21 cellular contexts compared by ENCODE assay signal in the genomic region with DNA sequence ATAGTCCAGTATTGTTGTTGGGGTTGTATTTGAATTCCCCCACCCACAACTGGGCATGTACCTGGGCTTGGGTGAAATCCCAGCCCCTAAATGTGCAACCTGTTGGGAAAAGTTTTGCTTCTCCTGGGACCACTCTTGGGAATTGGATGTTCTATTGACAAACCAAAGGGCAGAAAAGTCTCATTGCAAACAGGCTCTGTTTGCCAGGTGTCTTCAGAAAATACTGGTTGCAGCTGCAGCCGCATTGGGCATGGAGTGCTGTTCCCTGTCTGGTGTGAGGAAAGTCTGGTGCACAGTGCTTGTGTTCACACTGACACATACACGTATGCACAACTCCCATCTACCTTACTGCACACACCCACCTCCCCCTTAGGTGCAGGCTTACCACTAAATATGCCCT. TPM values are rescaled to one million over a fixed set of nuclear protein-coding genes. Genes with fewer than 3 reads are reported as not detected.
"Had no signal": no experiment of that assay in that cellular context is flagged by ENCODE, and none has a peak within 500 bp of the region (broad histone marks: within the 10 kb centered on the region; RNA-seq: fewer than 3 reads in every experiment).

No MANE protein-coding gene starts in this region.

- FAIRE-seq: endothelial cell of umbilical vein, TTC549 had no signal

- H3K4me1 ChIP-seq: transverse colon had no signal

- H3K9me3 Mint-ChIP-seq: activated CD4-positive, alpha-beta T cell treated with anti-CD3 and anti-CD28 coated beads, Interleukin-2, amount 10 ng/mL, durations not matched to agents 7 days and 5 days; activated naive CD8-positive, alpha-beta T cell treated with anti-CD3 and anti-CD28 coated beads for 36 hours; brain; neural crest cell had no signal

- H3K4me1 Mint-ChIP-seq: activated naive CD8-positive, alpha-beta T cell treated with anti-CD3 and anti-CD28 coated beads for 36 hours; T-helper 17 cell had no signal

- H3K27me3 ChIP-seq: ovary, transverse colon had no signal

- ATAC-seq: T-helper 17 cell had no signal

- H3K4me3 Mint-ChIP-seq: activated CD4-positive, alpha-beta T cell treated with anti-CD3 and anti-CD28 coated beads, Interleukin-2, amount 10 ng/mL, durations not matched to agents 7 days and 5 days; activated naive CD8-positive, alpha-beta T cell treated with anti-CD3 and anti-CD28 coated beads for 36 hours; neural crest cell; T-helper 17 cell had no signal

- H3K27me3 Mint-ChIP-seq: activated CD4-positive, alpha-beta T cell treated with anti-CD3 and anti-CD28 coated beads, Interleukin-2, amount 10 ng/mL, durations not matched to agents 7 days and 5 days had no signal

- H3K36me3 ChIP-seq: esophagus squamous epithelium, ovary, transverse colon had no signal

- H3K36me3 Mint-ChIP-seq: activated naive CD8-positive, alpha-beta T cell treated with anti-CD3 and anti-CD28 coated beads for 36 hours; brain had no signal

- H3K27ac Mint-ChIP-seq: activated CD4-positive, alpha-beta T cell treated with anti-CD3 and anti-CD28 coated beads, Interleukin-2, amount 10 ng/mL, durations not matched to agents 7 days and 5 days; activated naive CD8-positive, alpha-beta T cell treated with anti-CD3 and anti-CD28 coated beads for 36 hours; T-helper 17 cell had no signal

- H3K9me3 ChIP-seq: esophagus squamous epithelium, ovary, transverse colon had no signal

- DNase-seq: activated CD4-positive, alpha-beta T cell treated with anti-CD3 and anti-CD28 coated beads, Interleukin-2, amount 10 ng/mL, durations not matched to agents 7 days and 5 days; activated CD4-positive, CD25-positive, alpha-beta regulatory T cell; activated CD8-positive, alpha-beta memory T cell treated with anti-CD3 and anti-CD28 coated beads for 24 hours; activated naive CD8-positive, alpha-beta T cell treated with anti-CD3 and anti-CD28 coated beads for 36 hours; amygdala; cortex of kidney; effector CD4-positive, alpha-beta T cell; esophagus squamous epithelium; hippocampal formation; kidney glomerular epithelial cell; midbrain; ovary; stimulated activated CD4-positive, alpha-beta T cell treated with anti-CD3 and anti-CD28 coated beads, Interleukin-4, amount 100 ng/mL, for 1 hour; stimulated activated naive CD4-positive, alpha-beta T cell treated with Interleukin-2 at 50 U/mL for 16 hours; substantia nigra; T-helper 17 cell; transverse colon had no signal

- H3K4me3 ChIP-seq: esophagus squamous epithelium, ovary, transverse colon had no signal

- H3K27ac ChIP-seq: esophagus squamous epithelium, ovary, transverse colon had no signal

RNA-seq across cellular contexts. Expression of a gene that starts 12.1 kb away (rescaled TPM):
- total RNA-seq: T-helper 17 cell had no signal
